10 cellular contexts compared by ENCODE assay signal in the genomic region with DNA sequence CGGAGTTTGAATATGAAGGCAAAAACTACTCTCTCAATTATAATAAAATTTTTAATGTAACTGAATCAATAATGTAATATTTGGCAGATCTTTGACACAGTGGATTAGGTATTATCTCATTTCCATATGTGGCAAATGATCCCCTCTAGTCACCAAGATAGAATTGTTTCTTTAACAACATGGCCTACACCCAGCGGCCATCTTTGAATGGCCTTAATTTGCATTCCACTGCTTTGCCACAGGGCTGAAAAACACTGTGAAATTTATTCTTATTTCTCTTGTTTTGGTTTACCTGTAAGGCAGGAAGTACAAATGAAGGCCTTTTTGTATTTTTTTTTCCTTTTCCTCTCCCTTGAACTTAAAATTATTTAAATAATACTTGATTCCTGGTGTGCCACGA.
"Had no signal": no experiment of that assay in that cellular context is flagged by ENCODE, and none has a peak within 500 bp of the region (broad histone marks: within the 10 kb centered on the region; RNA-seq: fewer than 3 reads in every experiment).

No MANE protein-coding gene starts in this region.

- H3K27ac Mint-ChIP-seq: activated CD4-positive, alpha-beta memory T cell treated with anti-CD3 and anti-CD28 coated beads, Interleukin-2, amount 10 ng/mL, durations not matched to agents 7 days and 5 days; activated T-cell treated with anti-CD3 and anti-CD28 coated beads, Interleukin-2, amount 50 U/mL, for 72 hours; memory B cell had no signal

- H3K36me3 Mint-ChIP-seq: activated naive CD8-positive, alpha-beta T cell treated with anti-CD3 and anti-CD28 coated beads, Interleukin-2, amount 10 ng/mL, durations not matched to agents 7 days and 5 days; natural killer cell treated with Interleukin-12 subunit alpha and Interleukin-12 subunit beta and Interleukin-15 and Interleukin-18, amount 100 ng/mL, for 72 hours had no signal

- H3K9me3 Mint-ChIP-seq: activated CD4-positive, alpha-beta memory T cell treated with anti-CD3 and anti-CD28 coated beads, Interleukin-2, amount 10 ng/mL, durations not matched to agents 7 days and 5 days; activated naive CD8-positive, alpha-beta T cell treated with anti-CD3 and anti-CD28 coated beads, Interleukin-2, amount 10 ng/mL, durations not matched to agents 7 days and 5 days; activated T-cell treated with anti-CD3 and anti-CD28 coated beads, Interleukin-2, amount 50 U/mL, for 72 hours; memory B cell; natural killer cell treated with Interleukin-12 subunit alpha and Interleukin-12 subunit beta and Interleukin-15 and Interleukin-18, amount 100 ng/mL, for 72 hours had no signal

- H3K27me3 ChIP-seq: breast epithelium, esophagus muscularis mucosa, sigmoid colon, upper lobe of right lung had no signal

- H3K27ac ChIP-seq: esophagus muscularis mucosa, sigmoid colon, upper lobe of right lung had no signal

- H3K4me1 ChIP-seq: breast epithelium, sigmoid colon had no signal

- H3K4me3 Mint-ChIP-seq: activated CD4-positive, alpha-beta memory T cell treated with anti-CD3 and anti-CD28 coated beads, Interleukin-2, amount 10 ng/mL, durations not matched to agents 7 days and 5 days; activated naive CD8-positive, alpha-beta T cell treated with anti-CD3 and anti-CD28 coated beads, Interleukin-2, amount 10 ng/mL, durations not matched to agents 7 days and 5 days; activated T-cell treated with anti-CD3 and anti-CD28 coated beads, Interleukin-2, amount 50 U/mL, for 72 hours; memory B cell; natural killer cell treated with Interleukin-12 subunit alpha and Interleukin-12 subunit beta and Interleukin-15 and Interleukin-18, amount 100 ng/mL, for 72 hours had no signal

- H3K36me3 ChIP-seq: breast epithelium, esophagus muscularis mucosa, sigmoid colon had no signal

- H3K4me3 ChIP-seq: breast epithelium, esophagus muscularis mucosa, sigmoid colon, upper lobe of right lung had no signal

- FAIRE-seq: islet of Langerhans had no signal

- H3K9me3 ChIP-seq: breast epithelium, esophagus muscularis mucosa, sigmoid colon, upper lobe of right lung had no signal

- H3K27me3 Mint-ChIP-seq: activated CD4-positive, alpha-beta memory T cell treated with anti-CD3 and anti-CD28 coated beads, Interleukin-2, amount 10 ng/mL, durations not matched to agents 7 days and 5 days; activated naive CD8-positive, alpha-beta T cell treated with anti-CD3 and anti-CD28 coated beads, Interleukin-2, amount 10 ng/mL, durations not matched to agents 7 days and 5 days; memory B cell had no signal
